In the genomic region with DNA sequence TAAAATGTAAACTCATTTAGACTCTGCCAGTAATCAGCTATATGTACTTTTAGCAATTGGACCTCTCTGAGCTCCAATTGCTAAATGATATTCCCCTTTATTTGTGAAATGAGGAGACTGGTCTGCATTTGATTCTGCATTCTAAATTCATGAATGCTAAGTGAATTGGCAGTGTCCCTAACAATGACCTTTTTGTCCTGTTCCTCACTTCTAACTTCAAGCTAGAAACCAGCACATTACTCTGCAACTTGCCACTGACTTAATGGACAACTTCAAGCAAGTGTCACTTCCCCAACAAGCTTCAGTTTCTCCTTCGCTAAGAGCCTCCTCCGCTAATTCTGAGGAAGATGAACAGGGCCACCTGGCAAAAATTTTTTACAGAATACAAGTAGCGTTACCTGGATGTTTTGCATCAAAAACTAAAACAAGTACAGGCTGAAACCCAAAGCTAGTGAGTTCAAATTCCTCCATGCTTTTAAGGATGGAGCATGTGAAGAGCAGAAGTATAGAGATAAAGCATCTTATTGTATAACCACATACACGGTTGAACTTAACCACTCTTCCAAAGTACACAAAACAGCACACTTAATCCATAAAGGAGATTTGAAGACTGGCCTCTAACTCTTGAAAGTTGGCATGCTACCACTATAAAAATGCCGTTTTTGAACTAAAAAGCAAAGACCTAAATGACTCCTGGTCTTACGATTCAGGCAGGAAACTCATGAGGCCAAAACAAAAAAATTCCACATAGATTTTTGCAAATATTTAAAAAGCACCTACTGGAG, we compare ENCODE assay signal across 2 cellular contexts.
TF ChIP-seq lines count a peak whose summit lies in the region.

No MANE protein-coding gene starts in this region.

TF ChIP-seq in H1, 55 proteins besides CTCF, POLR2A, EP300 and RAD21 (continues in another document):
- TF ChIP-seq JUN (IDR thresholded peaks at IDR 0.05; ENCODE audit: low read depth, low read length) (no peak), SP1 (IDR thresholded peaks at IDR 0.05; ENCODE audit: low read depth, low read length) (no peak), CHD2 (IDR thresholded peaks at IDR 0.05; ENCODE audit: low read length) (no peak), SRF (IDR thresholded peaks at IDR 0.05; ENCODE audit: low read depth, low read length) (no peak), CBX5 (IDR thresholded peaks at IDR 0.05; ENCODE audit: low read depth, low read length) (no peak), TAF1 (IDR thresholded peaks at IDR 0.05; ENCODE audit: low read depth, low read length) (no peak), NRF1 (IDR thresholded peaks at IDR 0.05; ENCODE audit: low read depth, low read length) (no peak), RNF2 (IDR thresholded peaks at IDR 0.05; ENCODE audit: borderline replicate concordance, low read depth, low read length, missing control alignments, poor library complexity, severe bottlenecking) (no peak), JUND (IDR thresholded peaks at IDR 0.05; ENCODE audit: low read length) (no peak), RFX5 (IDR thresholded peaks at IDR 0.05; ENCODE audit: borderline replicate concordance, low read depth, low read length) (no peak)
- TF ChIP-seq, protein P1, sequence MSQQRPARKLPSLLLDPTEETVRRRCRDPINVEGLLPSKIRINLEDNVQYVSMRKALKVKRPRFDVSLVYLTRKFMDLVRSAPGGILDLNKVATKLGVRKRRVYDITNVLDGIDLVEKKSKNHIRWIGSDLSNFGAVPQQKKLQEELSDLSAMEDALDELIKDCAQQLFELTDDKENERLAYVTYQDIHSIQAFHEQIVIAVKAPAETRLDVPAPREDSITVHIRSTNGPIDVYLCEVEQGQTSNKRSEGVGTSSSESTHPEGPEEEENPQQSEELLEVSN (IDR thresholded peaks at IDR 0.05) = no peak
- TF ChIP-seq, protein P2, sequence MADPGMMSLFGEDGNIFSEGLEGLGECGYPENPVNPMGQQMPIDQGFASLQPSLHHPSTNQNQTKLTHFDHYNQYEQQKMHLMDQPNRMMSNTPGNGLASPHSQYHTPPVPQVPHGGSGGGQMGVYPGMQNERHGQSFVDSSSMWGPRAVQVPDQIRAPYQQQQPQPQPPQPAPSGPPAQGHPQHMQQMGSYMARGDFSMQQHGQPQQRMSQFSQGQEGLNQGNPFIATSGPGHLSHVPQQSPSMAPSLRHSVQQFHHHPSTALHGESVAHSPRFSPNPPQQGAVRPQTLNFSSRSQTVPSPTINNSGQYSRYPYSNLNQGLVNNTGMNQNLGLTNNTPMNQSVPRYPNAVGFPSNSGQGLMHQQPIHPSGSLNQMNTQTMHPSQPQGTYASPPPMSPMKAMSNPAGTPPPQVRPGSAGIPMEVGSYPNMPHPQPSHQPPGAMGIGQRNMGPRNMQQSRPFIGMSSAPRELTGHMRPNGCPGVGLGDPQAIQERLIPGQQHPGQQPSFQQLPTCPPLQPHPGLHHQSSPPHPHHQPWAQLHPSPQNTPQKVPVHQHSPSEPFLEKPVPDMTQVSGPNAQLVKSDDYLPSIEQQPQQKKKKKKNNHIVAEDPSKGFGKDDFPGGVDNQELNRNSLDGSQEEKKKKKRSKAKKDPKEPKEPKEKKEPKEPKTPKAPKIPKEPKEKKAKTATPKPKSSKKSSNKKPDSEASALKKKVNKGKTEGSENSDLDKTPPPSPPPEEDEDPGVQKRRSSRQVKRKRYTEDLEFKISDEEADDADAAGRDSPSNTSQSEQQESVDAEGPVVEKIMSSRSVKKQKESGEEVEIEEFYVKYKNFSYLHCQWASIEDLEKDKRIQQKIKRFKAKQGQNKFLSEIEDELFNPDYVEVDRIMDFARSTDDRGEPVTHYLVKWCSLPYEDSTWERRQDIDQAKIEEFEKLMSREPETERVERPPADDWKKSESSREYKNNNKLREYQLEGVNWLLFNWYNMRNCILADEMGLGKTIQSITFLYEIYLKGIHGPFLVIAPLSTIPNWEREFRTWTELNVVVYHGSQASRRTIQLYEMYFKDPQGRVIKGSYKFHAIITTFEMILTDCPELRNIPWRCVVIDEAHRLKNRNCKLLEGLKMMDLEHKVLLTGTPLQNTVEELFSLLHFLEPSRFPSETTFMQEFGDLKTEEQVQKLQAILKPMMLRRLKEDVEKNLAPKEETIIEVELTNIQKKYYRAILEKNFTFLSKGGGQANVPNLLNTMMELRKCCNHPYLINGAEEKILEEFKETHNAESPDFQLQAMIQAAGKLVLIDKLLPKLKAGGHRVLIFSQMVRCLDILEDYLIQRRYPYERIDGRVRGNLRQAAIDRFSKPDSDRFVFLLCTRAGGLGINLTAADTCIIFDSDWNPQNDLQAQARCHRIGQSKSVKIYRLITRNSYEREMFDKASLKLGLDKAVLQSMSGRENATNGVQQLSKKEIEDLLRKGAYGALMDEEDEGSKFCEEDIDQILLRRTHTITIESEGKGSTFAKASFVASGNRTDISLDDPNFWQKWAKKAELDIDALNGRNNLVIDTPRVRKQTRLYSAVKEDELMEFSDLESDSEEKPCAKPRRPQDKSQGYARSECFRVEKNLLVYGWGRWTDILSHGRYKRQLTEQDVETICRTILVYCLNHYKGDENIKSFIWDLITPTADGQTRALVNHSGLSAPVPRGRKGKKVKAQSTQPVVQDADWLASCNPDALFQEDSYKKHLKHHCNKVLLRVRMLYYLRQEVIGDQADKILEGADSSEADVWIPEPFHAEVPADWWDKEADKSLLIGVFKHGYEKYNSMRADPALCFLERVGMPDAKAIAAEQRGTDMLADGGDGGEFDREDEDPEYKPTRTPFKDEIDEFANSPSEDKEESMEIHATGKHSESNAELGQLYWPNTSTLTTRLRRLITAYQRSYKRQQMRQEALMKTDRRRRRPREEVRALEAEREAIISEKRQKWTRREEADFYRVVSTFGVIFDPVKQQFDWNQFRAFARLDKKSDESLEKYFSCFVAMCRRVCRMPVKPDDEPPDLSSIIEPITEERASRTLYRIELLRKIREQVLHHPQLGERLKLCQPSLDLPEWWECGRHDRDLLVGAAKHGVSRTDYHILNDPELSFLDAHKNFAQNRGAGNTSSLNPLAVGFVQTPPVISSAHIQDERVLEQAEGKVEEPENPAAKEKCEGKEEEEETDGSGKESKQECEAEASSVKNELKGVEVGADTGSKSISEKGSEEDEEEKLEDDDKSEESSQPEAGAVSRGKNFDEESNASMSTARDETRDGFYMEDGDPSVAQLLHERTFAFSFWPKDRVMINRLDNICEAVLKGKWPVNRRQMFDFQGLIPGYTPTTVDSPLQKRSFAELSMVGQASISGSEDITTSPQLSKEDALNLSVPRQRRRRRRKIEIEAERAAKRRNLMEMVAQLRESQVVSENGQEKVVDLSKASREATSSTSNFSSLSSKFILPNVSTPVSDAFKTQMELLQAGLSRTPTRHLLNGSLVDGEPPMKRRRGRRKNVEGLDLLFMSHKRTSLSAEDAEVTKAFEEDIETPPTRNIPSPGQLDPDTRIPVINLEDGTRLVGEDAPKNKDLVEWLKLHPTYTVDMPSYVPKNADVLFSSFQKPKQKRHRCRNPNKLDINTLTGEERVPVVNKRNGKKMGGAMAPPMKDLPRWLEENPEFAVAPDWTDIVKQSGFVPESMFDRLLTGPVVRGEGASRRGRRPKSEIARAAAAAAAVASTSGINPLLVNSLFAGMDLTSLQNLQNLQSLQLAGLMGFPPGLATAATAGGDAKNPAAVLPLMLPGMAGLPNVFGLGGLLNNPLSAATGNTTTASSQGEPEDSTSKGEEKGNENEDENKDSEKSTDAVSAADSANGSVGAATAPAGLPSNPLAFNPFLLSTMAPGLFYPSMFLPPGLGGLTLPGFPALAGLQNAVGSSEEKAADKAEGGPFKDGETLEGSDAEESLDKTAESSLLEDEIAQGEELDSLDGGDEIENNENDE (IDR thresholded peaks at IDR 0.05; ENCODE audit: insufficient replicate concordance, low read length) = no peak

TF ChIP-seq in GM23338, 12 proteins besides CTCF, POLR2A, EP300 and RAD21:
- no peak for TF ChIP-seq POLR2AphosphoS5 (IDR thresholded peaks at IDR 0.05; ENCODE audit: low read depth)
- TF ChIP-seq JUNB (IDR thresholded peaks at IDR 0.05; ENCODE audit: unreplicated experiment) = no peak
- TF ChIP-seq, protein P3, sequence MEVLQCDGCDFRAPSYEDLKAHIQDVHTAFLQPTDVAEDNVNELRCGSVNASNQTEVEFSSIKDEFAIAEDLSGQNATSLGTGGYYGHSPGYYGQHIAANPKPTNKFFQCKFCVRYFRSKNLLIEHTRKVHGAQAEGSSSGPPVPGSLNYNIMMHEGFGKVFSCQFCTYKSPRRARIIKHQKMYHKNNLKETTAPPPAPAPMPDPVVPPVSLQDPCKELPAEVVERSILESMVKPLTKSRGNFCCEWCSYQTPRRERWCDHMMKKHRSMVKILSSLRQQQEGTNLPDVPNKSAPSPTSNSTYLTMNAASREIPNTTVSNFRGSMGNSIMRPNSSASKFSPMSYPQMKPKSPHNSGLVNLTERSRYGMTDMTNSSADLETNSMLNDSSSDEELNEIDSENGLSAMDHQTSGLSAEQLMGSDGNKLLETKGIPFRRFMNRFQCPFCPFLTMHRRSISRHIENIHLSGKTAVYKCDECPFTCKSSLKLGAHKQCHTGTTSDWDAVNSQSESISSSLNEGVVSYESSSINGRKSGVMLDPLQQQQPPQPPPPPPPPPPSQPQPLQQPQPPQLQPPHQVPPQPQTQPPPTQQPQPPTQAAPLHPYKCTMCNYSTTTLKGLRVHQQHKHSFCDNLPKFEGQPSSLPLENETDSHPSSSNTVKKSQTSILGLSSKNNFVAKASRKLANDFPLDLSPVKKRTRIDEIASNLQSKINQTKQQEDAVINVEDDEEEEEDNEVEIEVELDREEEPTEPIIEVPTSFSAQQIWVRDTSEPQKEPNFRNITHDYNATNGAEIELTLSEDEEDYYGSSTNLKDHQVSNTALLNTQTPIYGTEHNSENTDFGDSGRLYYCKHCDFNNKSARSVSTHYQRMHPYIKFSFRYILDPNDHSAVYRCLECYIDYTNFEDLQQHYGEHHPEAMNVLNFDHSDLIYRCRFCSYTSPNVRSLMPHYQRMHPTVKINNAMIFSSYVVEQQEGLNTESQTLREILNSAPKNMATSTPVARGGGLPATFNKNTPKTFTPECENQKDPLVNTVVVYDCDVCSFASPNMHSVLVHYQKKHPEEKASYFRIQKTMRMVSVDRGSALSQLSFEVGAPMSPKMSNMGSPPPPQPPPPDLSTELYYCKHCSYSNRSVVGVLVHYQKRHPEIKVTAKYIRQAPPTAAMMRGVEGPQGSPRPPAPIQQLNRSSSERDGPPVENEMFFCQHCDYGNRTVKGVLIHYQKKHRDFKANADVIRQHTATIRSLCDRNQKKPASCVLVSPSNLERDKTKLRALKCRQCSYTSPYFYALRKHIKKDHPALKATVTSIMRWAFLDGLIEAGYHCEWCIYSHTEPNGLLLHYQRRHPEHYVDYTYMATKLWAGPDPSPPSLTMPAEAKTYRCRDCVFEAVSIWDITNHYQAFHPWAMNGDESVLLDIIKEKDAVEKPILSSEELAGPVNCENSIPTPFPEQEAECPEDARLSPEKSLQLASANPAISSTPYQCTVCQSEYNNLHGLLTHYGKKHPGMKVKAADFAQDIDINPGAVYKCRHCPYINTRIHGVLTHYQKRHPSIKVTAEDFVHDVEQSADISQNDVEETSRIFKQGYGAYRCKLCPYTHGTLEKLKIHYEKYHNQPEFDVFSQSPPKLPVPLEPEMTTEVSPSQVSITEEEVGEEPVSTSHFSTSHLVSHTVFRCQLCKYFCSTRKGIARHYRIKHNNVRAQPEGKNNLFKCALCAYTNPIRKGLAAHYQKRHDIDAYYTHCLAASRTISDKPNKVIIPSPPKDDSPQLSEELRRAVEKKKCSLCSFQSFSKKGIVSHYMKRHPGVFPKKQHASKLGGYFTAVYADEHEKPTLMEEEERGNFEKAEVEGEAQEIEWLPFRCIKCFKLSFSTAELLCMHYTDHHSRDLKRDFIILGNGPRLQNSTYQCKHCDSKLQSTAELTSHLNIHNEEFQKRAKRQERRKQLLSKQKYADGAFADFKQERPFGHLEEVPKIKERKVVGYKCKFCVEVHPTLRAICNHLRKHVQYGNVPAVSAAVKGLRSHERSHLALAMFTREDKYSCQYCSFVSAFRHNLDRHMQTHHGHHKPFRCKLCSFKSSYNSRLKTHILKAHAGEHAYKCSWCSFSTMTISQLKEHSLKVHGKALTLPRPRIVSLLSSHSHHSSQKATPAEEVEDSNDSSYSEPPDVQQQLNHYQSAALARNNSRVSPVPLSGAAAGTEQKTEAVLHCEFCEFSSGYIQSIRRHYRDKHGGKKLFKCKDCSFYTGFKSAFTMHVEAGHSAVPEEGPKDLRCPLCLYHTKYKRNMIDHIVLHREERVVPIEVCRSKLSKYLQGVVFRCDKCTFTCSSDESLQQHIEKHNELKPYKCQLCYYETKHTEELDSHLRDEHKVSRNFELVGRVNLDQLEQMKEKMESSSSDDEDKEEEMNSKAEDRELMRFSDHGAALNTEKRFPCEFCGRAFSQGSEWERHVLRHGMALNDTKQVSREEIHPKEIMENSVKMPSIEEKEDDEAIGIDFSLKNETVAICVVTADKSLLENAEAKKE (CRISPR knock-in tag; IDR thresholded peaks at IDR 0.05) = no peak
- TF ChIP-seq STAT1 (IDR thresholded peaks at IDR 0.05; ENCODE audit: unreplicated experiment) = no peak
- TF ChIP-seq NANOG (IDR thresholded peaks at IDR 0.05; ENCODE audit: borderline replicate concordance) = no peak
- TF ChIP-seq EZH2phosphoT487 (IDR thresholded peaks at IDR 0.05; ENCODE audit: unreplicated experiment) = no peak
